Comparison of ENCODE assay signal across 12 cellular contexts in genomic region chr2:28412625-28413151, GRCh38. TPM values are rescaled to one million over a fixed set of nuclear protein-coding genes. Genes with fewer than 3 reads are reported as not detected.
DNase-seq lines count a peak whose midpoint lies in the region; ATAC-seq and TF ChIP-seq lines count a peak whose summit lies in the region.
"Had no signal": no experiment of that assay in that cellular context is flagged by ENCODE, and none has a peak within 500 bp of the region (broad histone marks: within the 10 kb centered on the region; RNA-seq: fewer than 3 reads in every experiment).

No MANE protein-coding gene starts in this region.

- H3K4me1 Mint-ChIP-seq in activated naive CD4-positive, alpha-beta T cell treated with anti-CD3 and anti-CD28 coated beads, Interleukin-2, amount 50 U/mL, for 24 hours: peaks cover 48% of the 10 kb centered on the region
- H3K4me1 Mint-ChIP-seq in activated CD4-positive, alpha-beta memory T cell treated with anti-CD3 and anti-CD28 coated beads, Interleukin-2, amount 10 ng/mL, durations not matched to agents 7 days and 5 days: peaks cover 64% of the 10 kb centered on the region
- peaks cover 85% of the 10 kb centered on the region for H3K4me1 Mint-ChIP-seq in stimulated activated effector memory CD8-positive, alpha-beta T cell treated with anti-CD3 and anti-CD28 coated beads, Interleukin-12 subunit alpha, Interleukin-12 subunit beta, amount 100 ng/mL, for 72 hours

- peaks cover 18% of the 10 kb centered on the region for H3K36me3 Mint-ChIP-seq in activated naive CD4-positive, alpha-beta T cell treated with anti-CD3 and anti-CD28 coated beads, Interleukin-2, amount 50 U/mL, for 24 hours
- peaks cover 88% of the 10 kb centered on the region for H3K36me3 Mint-ChIP-seq in activated CD4-positive, alpha-beta memory T cell treated with anti-CD3 and anti-CD28 coated beads, Interleukin-2, amount 10 ng/mL, durations not matched to agents 7 days and 5 days (ENCODE audit: low read depth)
- H3K36me3 Mint-ChIP-seq in stimulated activated effector memory CD8-positive, alpha-beta T cell treated with anti-CD3 and anti-CD28 coated beads, Interleukin-12 subunit alpha, Interleukin-12 subunit beta, amount 100 ng/mL, for 72 hours: no peaks in the 10 kb centered on the region

- no peak for DNase-seq in activated naive CD4-positive, alpha-beta T cell treated with Interleukin-2 at 50 U/mL for 16 hours
- DNase-seq in activated CD4-positive, alpha-beta memory T cell treated with anti-CD3 and anti-CD28 coated beads, Interleukin-2, amount 10 ng/mL, durations not matched to agents 7 days and 5 days: no peak
- peak; percentile 47 for DNase-seq in islet precursor cell
- no peak for DNase-seq in stimulated activated effector memory CD8-positive, alpha-beta T cell treated with anti-CD3 and anti-CD28 coated beads, Interleukin-12 subunit alpha, Interleukin-12 subunit beta, amount 100 ng/mL, for 72 hours (ENCODE audit: low spot score in 2 of 2)
- DNase-seq in activated effector memory CD4-positive, alpha-beta T cell treated with Interleukin-2 at 50 U/mL for 16 hours: no peak
- DNase-seq in G401 (ENCODE audit: low spot score): no peak
- DNase-seq: cerebellar nuclear complex; NCI-H526 treated with DMSO at 0.1 percent for 48 hours; stimulated activated CD4-positive, alpha-beta T cell treated with anti-CD3 and anti-CD28 coated beads, Interleukin-4, amount 100 ng/mL, for 1 hour; stimulated activated CD8-positive, alpha-beta memory T cell treated with anti-CD3 and anti-CD28 coated beads, Interleukin-4, amount 100 ng/mL, for 48 hours had no signal

- in situ Hi-C loops in G401 (cut with HindIII; ENCODE audit: low sequenced_read_pairs): no loop called here

- no peaks in the 10 kb centered on the region for H3K27me3 Mint-ChIP-seq in activated naive CD4-positive, alpha-beta T cell treated with anti-CD3 and anti-CD28 coated beads, Interleukin-2, amount 50 U/mL, for 24 hours
- no peaks in the 10 kb centered on the region for H3K27me3 Mint-ChIP-seq in activated CD4-positive, alpha-beta memory T cell treated with anti-CD3 and anti-CD28 coated beads, Interleukin-2, amount 10 ng/mL, durations not matched to agents 7 days and 5 days

- no peaks in the 10 kb centered on the region for H3K9me3 Mint-ChIP-seq in activated naive CD4-positive, alpha-beta T cell treated with anti-CD3 and anti-CD28 coated beads, Interleukin-2, amount 50 U/mL, for 24 hours
- no peaks in the 10 kb centered on the region for H3K9me3 Mint-ChIP-seq in activated CD4-positive, alpha-beta memory T cell treated with anti-CD3 and anti-CD28 coated beads, Interleukin-2, amount 10 ng/mL, durations not matched to agents 7 days and 5 days
- H3K9me3 Mint-ChIP-seq in stimulated activated effector memory CD8-positive, alpha-beta T cell treated with anti-CD3 and anti-CD28 coated beads, Interleukin-12 subunit alpha, Interleukin-12 subunit beta, amount 100 ng/mL, for 72 hours: no peaks in the 10 kb centered on the region

- H3K27ac Mint-ChIP-seq in activated naive CD4-positive, alpha-beta T cell treated with anti-CD3 and anti-CD28 coated beads, Interleukin-2, amount 50 U/mL, for 24 hours: peak overlapping the region; percentile 66
- H3K27ac Mint-ChIP-seq in activated CD4-positive, alpha-beta memory T cell treated with anti-CD3 and anti-CD28 coated beads, Interleukin-2, amount 10 ng/mL, durations not matched to agents 7 days and 5 days: peak overlapping the region; percentile 45
- H3K27ac Mint-ChIP-seq in stimulated activated effector memory CD8-positive, alpha-beta T cell treated with anti-CD3 and anti-CD28 coated beads, Interleukin-12 subunit alpha, Interleukin-12 subunit beta, amount 100 ng/mL, for 72 hours: peak overlapping the region; percentile 94

- POLR2A ChIA-PET in activated CD4-positive, alpha-beta memory T cell treated with anti-CD3 and anti-CD28 coated beads, Interleukin-2, amount 10 ng/mL, durations not matched to agents 7 days and 5 days (lab: Charles Lee): interaction anchor here (1.4 to 2.7 kb wide), 2 partner anchors 11 to 22 kb away, joined by 4 to 10 read pairs; no protein-coding TSS in a partner anchor

- no peak overlapping the region for H3K4me3 Mint-ChIP-seq in activated naive CD4-positive, alpha-beta T cell treated with anti-CD3 and anti-CD28 coated beads, Interleukin-2, amount 50 U/mL, for 24 hours
- no peak overlapping the region for H3K4me3 Mint-ChIP-seq in activated CD4-positive, alpha-beta memory T cell treated with anti-CD3 and anti-CD28 coated beads, Interleukin-2, amount 10 ng/mL, durations not matched to agents 7 days and 5 days
- H3K4me3 Mint-ChIP-seq in stimulated activated effector memory CD8-positive, alpha-beta T cell treated with anti-CD3 and anti-CD28 coated beads, Interleukin-12 subunit alpha, Interleukin-12 subunit beta, amount 100 ng/mL, for 72 hours: peak overlapping the region; percentile 15

- CTCF ChIA-PET in activated CD4-positive, alpha-beta memory T cell treated with anti-CD3 and anti-CD28 coated beads, Interleukin-2, amount 10 ng/mL, durations not matched to agents 7 days and 5 days (lab: Charles Lee): no interaction called here

- ATAC-seq in stimulated activated effector memory CD8-positive, alpha-beta T cell treated with anti-CD3 and anti-CD28 coated beads, Interleukin-12 subunit alpha, Interleukin-12 subunit beta, amount 100 ng/mL, for 72 hours: no peak
- ATAC-seq in SK-N-SH treated with all-trans-retinoic acid at 6 μM for 48 hours: no peak

TF ChIP-seq in SK-N-SH treated with all-trans-retinoic acid at 6 μM for 48 hours, 23 proteins besides CTCF, POLR2A, EP300 and RAD21:
- TF ChIP-seq ISL1 (CRISPR knock-in tag; IDR thresholded peaks at IDR 0.05): no peak
- no peak for TF ChIP-seq CSDC2 (CRISPR knock-in tag; IDR thresholded peaks at IDR 0.05)
- no peak for TF ChIP-seq ESRRG (CRISPR knock-in tag; IDR thresholded peaks at IDR 0.05)
- TF ChIP-seq, protein P1, sequence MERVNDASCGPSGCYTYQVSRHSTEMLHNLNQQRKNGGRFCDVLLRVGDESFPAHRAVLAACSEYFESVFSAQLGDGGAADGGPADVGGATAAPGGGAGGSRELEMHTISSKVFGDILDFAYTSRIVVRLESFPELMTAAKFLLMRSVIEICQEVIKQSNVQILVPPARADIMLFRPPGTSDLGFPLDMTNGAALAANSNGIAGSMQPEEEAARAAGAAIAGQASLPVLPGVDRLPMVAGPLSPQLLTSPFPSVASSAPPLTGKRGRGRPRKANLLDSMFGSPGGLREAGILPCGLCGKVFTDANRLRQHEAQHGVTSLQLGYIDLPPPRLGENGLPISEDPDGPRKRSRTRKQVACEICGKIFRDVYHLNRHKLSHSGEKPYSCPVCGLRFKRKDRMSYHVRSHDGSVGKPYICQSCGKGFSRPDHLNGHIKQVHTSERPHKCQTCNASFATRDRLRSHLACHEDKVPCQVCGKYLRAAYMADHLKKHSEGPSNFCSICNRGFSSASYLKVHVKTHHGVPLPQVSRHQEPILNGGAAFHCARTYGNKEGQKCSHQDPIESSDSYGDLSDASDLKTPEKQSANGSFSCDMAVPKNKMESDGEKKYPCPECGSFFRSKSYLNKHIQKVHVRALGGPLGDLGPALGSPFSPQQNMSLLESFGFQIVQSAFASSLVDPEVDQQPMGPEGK (CRISPR knock-in tag; IDR thresholded peaks at IDR 0.05; ENCODE audit: borderline replicate concordance): no peak

RNA-seq across cellular contexts. Expression of gene FOSL2, which starts 20.0 kb away (rescaled TPM):
- total RNA-seq in activated CD4-positive, alpha-beta memory T cell treated with anti-CD3 and anti-CD28 coated beads, Interleukin-2, amount 10 ng/mL, durations not matched to agents 7 days and 5 days: 100 to 1,000 TPM in 1 of 2 experiments, 10 to 100 TPM in 1; 96.4 to 100 TPM
- total RNA-seq in G401 (2014; rRNA removed; shearing (Covaris generic)): 12.1 and 16.1 TPM in 2 replicates
